8 cellular contexts compared by ENCODE assay signal in the genomic region with DNA sequence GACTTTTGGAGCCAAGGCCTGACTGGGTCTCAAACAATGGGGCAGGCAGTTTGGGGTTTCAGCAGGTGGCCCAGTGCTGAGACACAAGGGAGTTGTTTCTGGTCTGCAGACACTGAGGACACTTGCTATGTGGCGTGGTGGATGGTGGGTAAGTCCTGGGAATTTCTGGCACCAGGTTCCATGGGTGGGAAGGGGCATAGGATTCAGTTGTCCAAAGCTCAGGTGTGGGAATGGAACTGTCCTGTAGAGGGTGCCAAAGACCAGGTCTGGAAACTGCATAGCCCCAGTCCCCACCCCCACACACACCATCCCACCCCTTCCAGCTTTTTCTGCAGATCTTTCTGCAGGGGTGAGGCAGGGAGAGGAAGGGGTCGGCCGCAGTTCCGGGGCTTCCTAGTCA.
DNase-seq lines count a peak whose midpoint lies in the region; ATAC-seq, FAIRE-seq and TF ChIP-seq lines count a peak whose summit lies in the region.
"Not testable (repeated sequence)": the region's sequence is repeated elsewhere in the genome, so short reads cannot be mapped to it uniquely, and the experiment has no call there.

No MANE protein-coding gene starts in this region.

- H4K5ac ChIP-seq in H9 (ENCODE audit: insufficient read length, low read depth, low read length): not testable (repeated sequence)

- POLR2A ChIA-PET in SK-N-SH (lab: Yijun Ruan, JAX); HepG2 (lab: Yijun Ruan, JAX): not testable (repeated sequence)

- not testable (repeated sequence) for H2BK12ac ChIP-seq in H9 (ENCODE audit: insufficient read length, low read depth, low read length)

- H4K91ac ChIP-seq in H9 (ENCODE audit: insufficient read length, low read depth, low read length): not testable (repeated sequence)

- H3K4me3 Mint-ChIP-seq in H9, neural progenitor cell: not testable (repeated sequence)

- H4K8ac ChIP-seq in H9 (replicated peaks; ENCODE audit: insufficient read length, low read depth, low read length): not testable (repeated sequence)

- H3K36me3 ChIP-seq in MM.1S (replicated peaks; ENCODE audit: insufficient read depth, low read length); SK-N-SH (replicated peaks in 1 of 2; ENCODE audit: control insufficient read depth in 1 of 2, insufficient read depth in 2 of 2, low read length in 1 of 2); HepG2 (replicated peaks in 1 of 2; ENCODE audit: control insufficient read depth in 1 of 2, insufficient read depth in 2 of 2, low read length in 2 of 2); neural progenitor cell; upper lobe of right lung: not testable (repeated sequence)

- not testable (repeated sequence) for H3K14ac ChIP-seq in H9 (ENCODE audit: insufficient read depth, low read length)

- H3K36me3 Mint-ChIP-seq in H9 (ENCODE audit: insufficient read depth in 1 of 3, low read depth in 3 of 3); neural progenitor cell: not testable (repeated sequence)

- not testable (repeated sequence) for H3K23me2 ChIP-seq in H9 (ENCODE audit: insufficient read length, low read depth, low read length, poor library complexity, severe bottlenecking)

- H3K27ac Mint-ChIP-seq in H9, neural progenitor cell: not testable (repeated sequence)

- H3K9ac ChIP-seq in H9 (ENCODE audit: extremely low read depth, insufficient read length, low read length); MM.1S (ENCODE audit: low read length); SK-N-SH; HepG2 (ENCODE audit: insufficient read depth, low read depth, low read length); neural progenitor cell: not testable (repeated sequence)

- not testable (repeated sequence) for H3K4me3 ChIP-seq in MM.1S (ENCODE audit: low read length); SK-N-SH (ENCODE audit: low read depth in 2 of 2, low read length in 1 of 2); cardiac fibroblast (replicated peaks in 1 of 2; ENCODE audit: low read depth in 2 of 2, low read length in 2 of 2); fibroblast of the aortic adventitia (ENCODE audit: low read depth, low read length); HepG2 (replicated peaks in 1 of 3; ENCODE audit: insufficient read depth in 1 of 3, low read depth in 2 of 3, low read length in 3 of 3); neural progenitor cell; upper lobe of right lung

- TF ChIP-seq EP300 in SK-N-SH (IDR thresholded peaks at IDR 0.05; ENCODE audit: borderline replicate concordance in 1 of 2, low read depth in 1 of 2, low read length in 1 of 2); HepG2 (IDR thresholded peaks at IDR 0.05; ENCODE audit: low read depth in 2 of 2, low read length in 2 of 2); HepG2 (CRISPR knock-in tag; IDR thresholded peaks at IDR 0.05; ENCODE audit: borderline replicate concordance): not testable (repeated sequence)

- ATAC-seq in HepG2, upper lobe of right lung: not testable (repeated sequence)

- DNase-seq in H9; MM.1S; SK-N-SH; cardiac fibroblast (ENCODE audit: low read depth in 2 of 2); fibroblast of the aortic adventitia (ENCODE audit: low read depth); HepG2 (ENCODE audit: low spot score); neural progenitor cell (ENCODE audit: low spot score); upper lobe of right lung: not testable (repeated sequence)

- not testable (repeated sequence) for H2BK5ac ChIP-seq in H9 (ENCODE audit: insufficient read length, low read length)

- H2BK120ac ChIP-seq in H9 (ENCODE audit: low read depth, low read length, poor library complexity, severe bottlenecking): not testable (repeated sequence)

- not testable (repeated sequence) for BruUV-seq in HepG2 (replicated peaks; lab: Mats Ljungman, UMichigan)

- H3K4ac ChIP-seq in H9 (ENCODE audit: low read depth, low read length): not testable (repeated sequence)

- not testable (repeated sequence) for H3T11ph ChIP-seq in H9 (ENCODE audit: low read length)

- not testable (repeated sequence) for TF ChIP-seq POLR2A in HepG2 (IDR thresholded peaks at IDR 0.05; ENCODE audit: insufficient read depth in 1 of 2, low read depth in 2 of 2, low read length in 2 of 2)

- H3K4me1 Mint-ChIP-seq in H9, neural progenitor cell: not testable (repeated sequence)

- H3K56ac ChIP-seq in H9 (ENCODE audit: insufficient read length, low read depth, low read length): not testable (repeated sequence)

- not testable (repeated sequence) for H2BK15ac ChIP-seq in H9 (ENCODE audit: low read depth, low read length)

- not testable (repeated sequence) for H3K9me3 ChIP-seq in H9 (ENCODE audit: control insufficient read depth, low read depth, low read length); MM.1S (replicated peaks; ENCODE audit: insufficient read depth, low read length); SK-N-SH; HepG2 (ENCODE audit: low read length); neural progenitor cell (ENCODE audit: low read depth); upper lobe of right lung

- not testable (repeated sequence) for H3K27ac ChIP-seq in H9 (ENCODE audit: insufficient read length, low read depth, low read length); MM.1S (ENCODE audit: low read length); SK-N-SH (ENCODE audit: low read depth in 2 of 2, low read length in 1 of 2); HepG2 (ENCODE audit: extremely low read length, insufficient read depth, low read length); neural progenitor cell; upper lobe of right lung

- not testable (repeated sequence) for H2BK20ac ChIP-seq in H9 (ENCODE audit: low read depth, low read length, poor library complexity, severe bottlenecking)

- in situ Hi-C loops in HepG2 (cut with HindIII; ENCODE audit: extremely low pct_ligation_motif_present, low pct_unique_long_range_greater_than_20kb): not testable (repeated sequence)

- H3K18ac ChIP-seq in H9 (ENCODE audit: insufficient read length, low read depth, low read length): not testable (repeated sequence)

- H3K4me2 ChIP-seq in H9 (ENCODE audit: insufficient read depth, insufficient read length, low read length); MM.1S (ENCODE audit: low read depth, low read length); SK-N-SH; HepG2 (ENCODE audit: low read depth, low read length); neural progenitor cell: not testable (repeated sequence)

- not testable (repeated sequence) for TF ChIP-seq RAD21 in SK-N-SH (IDR thresholded peaks at IDR 0.05; ENCODE audit: low read length); HepG2 (CRISPR knock-in tag; IDR thresholded peaks at IDR 0.05)

- H2AFZ ChIP-seq in H9 (ENCODE audit: low read length); MM.1S (ENCODE audit: low read length); SK-N-SH (ENCODE audit: low read depth); HepG2 (ENCODE audit: low read length); neural progenitor cell (replicated peaks): not testable (repeated sequence)

- not testable (repeated sequence) for H3K79me1 ChIP-seq in H9 (ENCODE audit: insufficient read depth, low read depth, low read length, poor library complexity, severe bottlenecking)

- intact Hi-C loops in HepG2 (cut with micrococcal nuclease; ENCODE audit: unreplicated experiment); upper lobe of right lung (cut with DNase I): not testable (repeated sequence)

- CTCF ChIA-PET in SK-N-SH (lab: Yijun Ruan, JAX); HepG2 (lab: Yijun Ruan, JAX; ENCODE audit: low intra/inter-chr PET ratio, low total read pairs): not testable (repeated sequence)

- H3K27me3 Mint-ChIP-seq in H9 (ENCODE audit: low read depth): peaks cover 47% of the 10 kb centered on the region
- not testable (repeated sequence) for H3K27me3 Mint-ChIP-seq in neural progenitor cell (ENCODE audit: insufficient read depth, low read depth)

- TF ChIP-seq CTCF in H9 (conservative IDR thresholded peaks at IDR 0.05) (peak; percentile 37; the same call in 1 of the 3 replicates), MM.1S (IDR thresholded peaks at IDR 0.05; ENCODE audit: low read length) (peak; percentile 20; the same call in 1 of the 2 replicates), SK-N-SH (IDR thresholded peaks at IDR 0.05) (0 out of 2 replicates have a peak, but pooled peaks have one; percentile 14), cardiac fibroblast (IDR thresholded peaks at IDR 0.05; ENCODE audit: low read depth, low read length) (peak; percentile 18), fibroblast of the aortic adventitia (IDR thresholded peaks at IDR 0.05; ENCODE audit: insufficient read depth, low read length) (peak; percentile 2), neural progenitor cell (IDR thresholded peaks at IDR 0.05) (peak; percentile 28), upper lobe of right lung (IDR thresholded peaks at IDR 0.05) (peak; percentile 14)
- TF ChIP-seq CTCF in HepG2 (CRISPR knock-in tag; IDR thresholded peaks at IDR 0.05): not testable (repeated sequence)

- not testable (repeated sequence) for H3K79me2 ChIP-seq in H9 (ENCODE audit: insufficient read depth, low read length); MM.1S (ENCODE audit: low read length); SK-N-SH (ENCODE audit: insufficient read depth); HepG2 (ENCODE audit: insufficient read depth, low read length); neural progenitor cell (ENCODE audit: low read depth)

- WGBS in H9 (ENCODE audit: extremely low coverage, insufficient read length, low lambda C conversion rate): no CpG with 5 or more reads among the region's 4 CpGs
- 0% methylated on average over 3 of the region's 4 CpGs for WGBS in SK-N-SH (ENCODE audit: low lambda C conversion rate)
- WGBS in HepG2 (ENCODE audit: low lambda C conversion rate): 2% methylated on average over 4 of the region's 4 CpGs

- not testable (repeated sequence) for H2AK5ac ChIP-seq in H9 (ENCODE audit: insufficient read length, low read length)

- H4K20me1 ChIP-seq in H9 (ENCODE audit: control insufficient read depth, insufficient read depth, insufficient read length); MM.1S (ENCODE audit: insufficient read depth, low read length); SK-N-SH (ENCODE audit: insufficient read depth); HepG2 (ENCODE audit: insufficient read depth, low read length); neural progenitor cell (ENCODE audit: low read depth): not testable (repeated sequence)

- H3K9me2 ChIP-seq in MM.1S (replicated peaks; ENCODE audit: insufficient read depth, low read length); SK-N-SH: not testable (repeated sequence)

- not testable (repeated sequence) for FAIRE-seq in HepG2 (lab: Jason Lieb, UNC)

- H3K9me3 Mint-ChIP-seq in H9: peaks cover 8 to 22% of the 10 kb centered on the region in 2 experiments
- H3K9me3 Mint-ChIP-seq in neural progenitor cell: not testable (repeated sequence)

- H3K4me1 ChIP-seq in H9 (ENCODE audit: insufficient read depth, low read length); MM.1S (ENCODE audit: low read length); SK-N-SH (ENCODE audit: control insufficient read depth in 1 of 2, insufficient read depth in 2 of 2, low read depth in 1 of 2, low read length in 1 of 2); HepG2 (ENCODE audit: insufficient read depth, low read length); neural progenitor cell; upper lobe of right lung: not testable (repeated sequence)

- not testable (repeated sequence) for H3K23ac ChIP-seq in H9 (ENCODE audit: insufficient read length, low read depth, low read length)

- not testable (repeated sequence) for H3F3A ChIP-seq in MM.1S (ENCODE audit: insufficient read depth, low read length); SK-N-SH (replicated peaks; ENCODE audit: insufficient read depth); neural progenitor cell (ENCODE audit: low read depth)

- H3K27me3 ChIP-seq in H9 (ENCODE audit: insufficient read depth, low read length); MM.1S (replicated peaks; ENCODE audit: insufficient read depth, low read length); SK-N-SH (ENCODE audit: insufficient read depth); HepG2 (ENCODE audit: control insufficient read depth in 1 of 2, insufficient read depth in 2 of 2, low read length in 2 of 2); neural progenitor cell; upper lobe of right lung: not testable (repeated sequence)
